Comparison of ENCODE assay signal across 12 cellular contexts in genomic region chr15:31098953-31099740, GRCh38. TPM values are rescaled to one million over a fixed set of nuclear protein-coding genes. Genes with fewer than 3 reads are reported as not detected.
DNase-seq lines count a peak whose midpoint lies in the region; ATAC-seq and TF ChIP-seq lines count a peak whose summit lies in the region.
"Had no signal": no experiment of that assay in that cellular context is flagged by ENCODE, and none has a peak within 500 bp of the region (broad histone marks: within the 10 kb centered on the region; RNA-seq: fewer than 3 reads in every experiment).

No MANE protein-coding gene starts in this region.

- CTCF ChIA-PET in A673 (lab: Charles Lee): no interaction called here
- CTCF ChIA-PET in HEK293 (lab: Yijun Ruan, JAX): no interaction called here

- H3K36me3 ChIP-seq in A673 (ENCODE audit: insufficient read depth, low read length, poor library complexity, severe bottlenecking) (no peaks in the 10 kb centered on the region), HEK293 (ENCODE audit: control insufficient read depth in 2 of 2, insufficient read depth in 1 of 2, low read length in 2 of 2) (no peaks in the 10 kb centered on the region), RWPE2 (ENCODE audit: low read depth) (no peaks in the 10 kb centered on the region), left lung (no peaks in the 10 kb centered on the region)

- no peaks in the 10 kb centered on the region for H3K27me3 ChIP-seq in A673 (replicated peaks; ENCODE audit: insufficient read depth, low read depth, low read length, poor library complexity)
- no peaks in the 10 kb centered on the region for H3K27me3 ChIP-seq in RWPE2 (ENCODE audit: insufficient read depth, poor library complexity, severe bottlenecking)
- H3K27me3 ChIP-seq in left lung: no peaks in the 10 kb centered on the region

- no TSS peak for BruUV-seq in A673 (replicated peaks; lab: Mats Ljungman, UMichigan)

- no peaks in the 10 kb centered on the region for H3K27me3 Mint-ChIP-seq in stimulated activated naive CD8-positive, alpha-beta T cell treated with anti-CD3 and anti-CD28 coated beads, Interleukin-15, amount 100 ng/mL, for 72 hours

- POLR2A ChIA-PET in A673 (lab: Charles Lee; ENCODE audit: low non-redundant PET) (no interaction called here), HEK293 (lab: Yijun Ruan, JAX) (no interaction called here)

- TF ChIP-seq CTCF in A673 (conservative IDR thresholded peaks at IDR 0.05; ENCODE audit: low read depth, low read length): peak; percentile 30; the same call in 1 of the 2 replicates
- TF ChIP-seq CTCF in HEK293 (tag by site-specific recombination; IDR thresholded peaks at IDR 0.05): no peak
- TF ChIP-seq CTCF in RWPE2 (IDR thresholded peaks at IDR 0.05; ENCODE audit: poor library complexity, severe bottlenecking): peak; percentile 32
- no peak for TF ChIP-seq CTCF in left lung (IDR thresholded peaks at IDR 0.05)

- H3K4me3 ChIP-seq in A673 (ENCODE audit: low read depth, low read length, poor library complexity, severe bottlenecking) (no peak overlapping the region), HEK293 (ENCODE audit: low read depth, low read length) (no peak overlapping the region), RWPE2 (ENCODE audit: severe bottlenecking) (no peak overlapping the region), left lung (no peak overlapping the region)

- H3K27ac ChIP-seq in A673 (ENCODE audit: low read depth, low read length, poor library complexity, severe bottlenecking): no peak overlapping the region
- H3K27ac ChIP-seq in HEK293 (ENCODE audit: extremely low read depth, low read depth, low read length): no peak overlapping the region
- H3K27ac ChIP-seq in RWPE2 (ENCODE audit: poor library complexity, severe bottlenecking): no peak overlapping the region
- no peak overlapping the region for H3K27ac ChIP-seq in left lung

- intact Hi-C loops in A673 (cut with micrococcal nuclease; ENCODE audit: unreplicated experiment): no loop called here
- intact Hi-C loops in left lung (cut with DNase I): no loop called here

- DNase-seq in A673 (ENCODE audit: low spot score): no peak
- no peak for DNase-seq in RWPE2 (ENCODE audit: low spot score)
- peak; percentile 79 for DNase-seq in kidney tubule cell (ENCODE audit: low spot score)
- no peak for DNase-seq in NCI-H1436 (lab: John Stamatoyannopoulos, UW)
- DNase-seq in stimulated activated naive CD8-positive, alpha-beta T cell treated with anti-CD3 and anti-CD28 coated beads, Interleukin-15, amount 100 ng/mL, for 72 hours: no peak
- DNase-seq in left lung: no peak
- DNase-seq: activated T-cell treated with anti-CD3 and anti-CD28 coated beads for 4 hours; natural killer cell; NCI-H1930; stimulated activated naive CD4-positive, alpha-beta T cell treated with Interleukin-2 at 50 U/mL for 16 hours had no signal

- H3K4me3 Mint-ChIP-seq in stimulated activated naive CD8-positive, alpha-beta T cell treated with anti-CD3 and anti-CD28 coated beads, Interleukin-15, amount 100 ng/mL, for 72 hours: no peak overlapping the region
- H3K4me3 Mint-ChIP-seq: natural killer cell had no signal

- H3K4me1 Mint-ChIP-seq in stimulated activated naive CD8-positive, alpha-beta T cell treated with anti-CD3 and anti-CD28 coated beads, Interleukin-15, amount 100 ng/mL, for 72 hours: no peaks in the 10 kb centered on the region

- H3K9me3 Mint-ChIP-seq in stimulated activated naive CD8-positive, alpha-beta T cell treated with anti-CD3 and anti-CD28 coated beads, Interleukin-15, amount 100 ng/mL, for 72 hours: no peaks in the 10 kb centered on the region
- H3K9me3 Mint-ChIP-seq: natural killer cell had no signal

- H3K9me3 ChIP-seq in A673 (ENCODE audit: low read depth, low read length, poor library complexity, severe bottlenecking): no peaks in the 10 kb centered on the region
- no peaks in the 10 kb centered on the region for H3K9me3 ChIP-seq in HEK293 (ENCODE audit: control insufficient read depth, insufficient read depth, low read depth, low read length)
- no peaks in the 10 kb centered on the region for H3K9me3 ChIP-seq in RWPE2 (ENCODE audit: severe bottlenecking)
- no peaks in the 10 kb centered on the region for H3K9me3 ChIP-seq in left lung

- ATAC-seq in RWPE2 (ENCODE audit: low read depth) (no peak), GM21723 (IDR thresholded peaks at IDR 0.05; ENCODE audit: unreplicated experiment) (no peak), left lung (no peak)
- no peak for ATAC-seq in stimulated activated naive CD8-positive, alpha-beta T cell treated with anti-CD3 and anti-CD28 coated beads, Interleukin-15, amount 100 ng/mL, for 72 hours
- ATAC-seq: natural killer cell had no signal

- H3K4me1 ChIP-seq in A673 (ENCODE audit: insufficient read depth, low read length, poor library complexity, severe bottlenecking) (no peaks in the 10 kb centered on the region), HEK293 (ENCODE audit: control insufficient read depth, insufficient read depth, low read length) (no peaks in the 10 kb centered on the region), RWPE2 (ENCODE audit: insufficient read depth, poor library complexity, severe bottlenecking) (no peaks in the 10 kb centered on the region), left lung (no peaks in the 10 kb centered on the region)

- H3K27ac Mint-ChIP-seq in stimulated activated naive CD8-positive, alpha-beta T cell treated with anti-CD3 and anti-CD28 coated beads, Interleukin-15, amount 100 ng/mL, for 72 hours: peak overlapping the region in 1 of 2 donors; percentile 38
- H3K27ac Mint-ChIP-seq: natural killer cell had no signal

TF ChIP-seq in HEK293, 187 proteins besides CTCF, POLR2A, EP300 and RAD21:
- TF ChIP-seq ZNF610 (tag by site-specific recombination; IDR thresholded peaks at IDR 0.05; ENCODE audit: borderline replicate concordance) (no peak), FEZF1 (tag by site-specific recombination; IDR thresholded peaks at IDR 0.05) (peak; percentile 21; the same call in 1 of the 2 replicates)

RNA-seq across cellular contexts. Expression of gene TRPM1, which starts 2.4 kb away (rescaled TPM):
- total RNA-seq in A673 (2021) (not detected in 2 replicates), left lung (not detected)
- total RNA-seq: natural killer cell had no signal

Comparison
In these comparisons a context has a peak if more than half of its experiments do, and no peak if none do; other contexts are left out.
1. CTCF ChIP-seq: peak in A673 (single experiment) and RWPE2 (single experiment); none in HEK293 (single experiment) and left lung (0 of 2).